Comparison of ENCODE assay signal across 1 cellular context in genomic region chr6:161407115-161407514, GRCh38.
TF ChIP-seq lines count a peak whose summit lies in the region.

No MANE protein-coding gene starts in this region.

TF ChIP-seq in HCT116, 20 proteins besides CTCF, POLR2A, EP300 and RAD21 (continued from another document):
- TF ChIP-seq ZBTB33 (IDR thresholded peaks at IDR 0.05; ENCODE audit: extremely low read depth, insufficient replicate concordance, low read length) (no peak), EGR1 (IDR thresholded peaks at IDR 0.05; ENCODE audit: low read depth) (no peak), FOSL1 (IDR thresholded peaks at IDR 0.05; ENCODE audit: low read depth) (no peak)
